ENCODE assay signal across 15 cellular contexts in genomic region chr2:230599854-230600253, GRCh38.
"Had no signal": no experiment of that assay in that cellular context is flagged by ENCODE, and none has a peak within 500 bp of the region (broad histone marks: within the 10 kb centered on the region; RNA-seq: fewer than 3 reads in every experiment).

No MANE protein-coding gene starts in this region.

- H3K9me3 Mint-ChIP-seq: endodermal cell had no signal

- H3K27ac ChIP-seq: brain microvascular endothelial cell, hepatocyte had no signal

- H3K27ac Mint-ChIP-seq: activated T-helper 2 cell treated with anti-CD3 and anti-CD28 coated beads, Interferon-gamma antibody, Interleukin-2, Interleukin-4, amounts not matched to agents 10 μg/mL and 5 μg/mL and 100 μg/mL, durations not matched to agents 14 hours and 24 hours and 36 hours; endodermal cell had no signal

- H3K27me3 ChIP-seq: brain microvascular endothelial cell, hepatocyte had no signal

- H3K79me2 ChIP-seq: hepatocyte had no signal

- H3K27me3 Mint-ChIP-seq: activated CD4-positive, alpha-beta memory T cell treated with anti-CD3 and anti-CD28 coated beads for 36 hours had no signal

- H2AFZ ChIP-seq: hepatocyte had no signal

- DNase-seq: activated CD4-positive, alpha-beta memory T cell treated with anti-CD3 and anti-CD28 coated beads for 36 hours; activated CD8-positive, alpha-beta memory T cell treated with anti-CD3 and anti-CD28 coated beads, Interleukin-2, amount 50 U/mL, for 48 hours; brain microvascular endothelial cell; dermis blood vessel endothelial cell; endodermal cell; erythroblast; left ventricle myocardium superior; stimulated activated CD4-positive, alpha-beta T cell treated with anti-CD3 and anti-CD28 coated beads, Interleukin-12 subunit alpha, Interleukin-12 subunit beta, amount 100 ng/mL, for 4 hours; stimulated activated CD4-positive, alpha-beta T cell treated with anti-CD3 and anti-CD28 coated beads, Interleukin-2, amount 100 ng/mL, for 48 hours; T1000 had no signal

- H3K4me3 Mint-ChIP-seq: endodermal cell, neural crest cell had no signal

- H3K4me2 ChIP-seq: hepatocyte had no signal

- H3K4me3 ChIP-seq: hepatocyte had no signal

- H3K4me1 Mint-ChIP-seq: endodermal cell, neural crest cell had no signal

- H3K36me3 ChIP-seq: brain microvascular endothelial cell had no signal

- ATAC-seq: activated naive CD4-positive, alpha-beta T cell treated with anti-CD3 and anti-CD28 coated beads, Interleukin-2, amount 50 U/mL, for 72 hours; left ventricle myocardium superior; sciatic nerve had no signal
